Comparison of ENCODE assay signal across 33 cellular contexts in the genomic region with DNA sequence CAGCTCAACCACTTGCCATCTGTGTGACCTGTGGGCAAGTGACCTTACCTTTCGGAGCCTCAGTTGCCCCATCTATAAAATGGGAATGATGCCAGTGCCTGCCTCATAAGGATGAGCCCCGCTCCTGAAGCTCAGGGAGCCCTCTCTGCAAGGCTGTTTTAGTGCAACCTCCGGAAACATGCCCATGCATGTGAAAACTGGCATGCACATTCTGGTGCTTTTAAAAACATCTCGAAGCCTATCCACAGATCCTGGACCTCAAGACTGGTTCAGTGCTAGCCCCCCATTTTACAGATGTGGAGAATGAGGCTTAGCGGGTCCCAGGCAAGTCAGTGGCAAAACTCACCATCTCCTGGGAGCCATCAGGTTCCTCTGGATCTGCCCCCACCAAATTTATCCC. TPM values are rescaled to one million over a fixed set of nuclear protein-coding genes. Genes with fewer than 3 reads are reported as not detected.
A peak's percentile ranks its signal among the peaks of the same experiment; 100 is the strongest.
DNase-seq lines count a peak whose midpoint lies in the region; ATAC-seq and TF ChIP-seq lines count a peak whose summit lies in the region.
"Had no signal": no experiment of that assay in that cellular context is flagged by ENCODE, and none has a peak within 500 bp of the region (broad histone marks: within the 10 kb centered on the region; RNA-seq: fewer than 3 reads in every experiment).

No MANE protein-coding gene starts in this region.

- ATAC-seq in natural killer cell treated with Interleukin-12 subunit alpha and Interleukin-12 subunit beta and Interleukin-15 and Interleukin-18, amount 100 ng/mL, for 72 hours: no peak
- no peak for ATAC-seq in natural killer cell
- ATAC-seq in HG03565 (IDR thresholded peaks at IDR 0.05; ENCODE audit: unreplicated experiment): no peak
- ATAC-seq: activated naive CD4-positive, alpha-beta T cell treated with anti-CD3 and anti-CD28 coated beads, Interleukin-2, amount 50 U/mL, for 72 hours; effector memory CD8-positive, alpha-beta T cell; GM12878; naive thymus-derived CD8-positive, alpha-beta T cell had no signal

- H3K27ac ChIP-seq in cingulate gyrus (ENCODE audit: low read depth, low read length): peak overlapping the region; percentile 99
- no peak overlapping the region for H3K27ac ChIP-seq in neural cell (ENCODE audit: low read length)
- H3K27ac ChIP-seq: HL-60, SJSA1, testis, WERI-Rb-1 had no signal

- peak overlapping the region; percentile 67 for H3K4me3 ChIP-seq in neural cell (ENCODE audit: low read length)
- H3K4me3 ChIP-seq: A549, GM12878, HAP-1, ovary, SJSA1, skin epidermis had no signal

- no peaks in the 10 kb centered on the region for H3K9me3 Mint-ChIP-seq in natural killer cell treated with Interleukin-12 subunit alpha and Interleukin-12 subunit beta and Interleukin-15 and Interleukin-18, amount 100 ng/mL, for 72 hours
- H3K9me3 Mint-ChIP-seq in natural killer cell: no peaks in the 10 kb centered on the region
- H3K9me3 Mint-ChIP-seq: activated CD4-positive, alpha-beta T cell treated with anti-CD3 and anti-CD28 coated beads, Interleukin-2, amount 10 ng/mL, durations not matched to agents 24 days and 14 days; activated naive CD4-positive, alpha-beta T cell treated with anti-CD3 and anti-CD28 coated beads, Interleukin-2, amount 50 U/mL, for 72 hours; CD4-positive, alpha-beta T cell; effector memory CD8-positive, alpha-beta T cell; naive thymus-derived CD8-positive, alpha-beta T cell had no signal

- H2AFZ ChIP-seq in neural cell (ENCODE audit: low read depth, low read length): no peak overlapping the region

- peaks cover 77% of the 10 kb centered on the region for H3K79me2 ChIP-seq in neural cell (replicated peaks; ENCODE audit: insufficient read depth, low read length)

- no peaks in the 10 kb centered on the region for H3F3A ChIP-seq in neural cell (ENCODE audit: insufficient read depth, low read length, poor library complexity, severe bottlenecking)

- H3K4me1 Mint-ChIP-seq in natural killer cell treated with Interleukin-12 subunit alpha and Interleukin-12 subunit beta and Interleukin-15 and Interleukin-18, amount 100 ng/mL, for 72 hours (ENCODE audit: low read depth in 2 of 2): peaks cover 5 to 6% of the 10 kb centered on the region in 2 donors
- peaks cover 6 to 7% of the 10 kb centered on the region in 2 donors for H3K4me1 Mint-ChIP-seq in natural killer cell

- no peak for TF ChIP-seq EP300 in neural cell (conservative IDR thresholded peaks at IDR 0.05; ENCODE audit: poor library complexity, severe bottlenecking)

- no peak for TF ChIP-seq RAD21 in neural cell (conservative IDR thresholded peaks at IDR 0.05)

- no peak overlapping the region for H3K4me3 Mint-ChIP-seq in natural killer cell treated with Interleukin-12 subunit alpha and Interleukin-12 subunit beta and Interleukin-15 and Interleukin-18, amount 100 ng/mL, for 72 hours
- no peak overlapping the region for H3K4me3 Mint-ChIP-seq in natural killer cell
- H3K4me3 Mint-ChIP-seq: activated CD4-positive, alpha-beta T cell treated with anti-CD3 and anti-CD28 coated beads, Interleukin-2, amount 10 ng/mL, durations not matched to agents 24 days and 14 days; CD4-positive, alpha-beta T cell; effector memory CD8-positive, alpha-beta T cell had no signal

- H4K20me1 ChIP-seq in neural cell (ENCODE audit: insufficient read depth): no peaks in the 10 kb centered on the region

- H3K36me3 ChIP-seq in neural cell (ENCODE audit: insufficient read depth, low read length): no peaks in the 10 kb centered on the region
- H3K36me3 ChIP-seq: HAP-1, ovary, SJSA1, WERI-Rb-1 had no signal

- TF ChIP-seq CTCF in natural killer cell (IDR thresholded peaks at IDR 0.05): no peak
- TF ChIP-seq CTCF in neural cell (IDR thresholded peaks at IDR 0.05; ENCODE audit: poor library complexity, severe bottlenecking): no peak

- H3K27me3 Mint-ChIP-seq in natural killer cell treated with Interleukin-12 subunit alpha and Interleukin-12 subunit beta and Interleukin-15 and Interleukin-18, amount 100 ng/mL, for 72 hours: peaks cover 27 to 44% of the 10 kb centered on the region in 2 donors
- peaks cover 27 to 31% of the 10 kb centered on the region in 2 donors for H3K27me3 Mint-ChIP-seq in natural killer cell (ENCODE audit: low read depth in 2 of 2)

- no peaks in the 10 kb centered on the region for H3K9me3 ChIP-seq in neural cell (ENCODE audit: low read length)
- H3K9me3 ChIP-seq: A549, HAP-1, ovary, SJSA1, testis had no signal

- intact Hi-C loops in natural killer cell (cut with micrococcal nuclease): no loop called here

- no peaks in the 10 kb centered on the region for H3K9me2 ChIP-seq in neural cell (ENCODE audit: insufficient read depth, low read length)

- no peak overlapping the region for H3K4me2 ChIP-seq in neural cell (ENCODE audit: low read length)

- peak; percentile 25 for DNase-seq in natural killer cell treated with Interleukin-12 subunit alpha and Interleukin-12 subunit beta and Interleukin-15 and Interleukin-18, amount 100 ng/mL, for 72 hours (ENCODE audit: low spot score)
- DNase-seq in natural killer cell (no peak), SKM-1 (lab: John Stamatoyannopoulos, UW; ENCODE audit: unreplicated experiment) (no peak), cerebellum (ENCODE audit: low spot score) (no peak), NCI-H146 treated with DMSO at 0.1 percent for 48 hours (lab: John Stamatoyannopoulos, UW; ENCODE audit: unreplicated experiment) (no peak)
- DNase-seq: activated CD4-positive, alpha-beta T cell treated with anti-CD3 and anti-CD28 coated beads, Interleukin-2, amount 10 ng/mL, durations not matched to agents 24 days and 14 days; activated effector memory CD4-positive, alpha-beta T cell treated with Interleukin-2 at 50 U/mL for 16 hours; activated T-cell treated with anti-CD3 and anti-CD28 coated beads, Interleukin-2, amount 50 U/mL, for 1 hour; CD4-positive, alpha-beta T cell; cortex of kidney; effector memory CD8-positive, alpha-beta T cell; erythroblast; glutamatergic neuron; kidney; MV-4-11; naive thymus-derived CD8-positive, alpha-beta T cell; NCI-H1694; retina; stimulated activated naive CD4-positive, alpha-beta T cell; T1000; testis; WERI-Rb-1 had no signal

- no peak overlapping the region for H3K9ac ChIP-seq in neural cell (ENCODE audit: low read length)

- H3K36me3 Mint-ChIP-seq in natural killer cell treated with Interleukin-12 subunit alpha and Interleukin-12 subunit beta and Interleukin-15 and Interleukin-18, amount 100 ng/mL, for 72 hours: no peaks in the 10 kb centered on the region
- no peaks in the 10 kb centered on the region for H3K36me3 Mint-ChIP-seq in natural killer cell
- H3K36me3 Mint-ChIP-seq: activated naive CD4-positive, alpha-beta T cell treated with anti-CD3 and anti-CD28 coated beads, Interleukin-2, amount 50 U/mL, for 72 hours; naive thymus-derived CD8-positive, alpha-beta T cell had no signal

- no peak overlapping the region for H3K27ac Mint-ChIP-seq in natural killer cell treated with Interleukin-12 subunit alpha and Interleukin-12 subunit beta and Interleukin-15 and Interleukin-18, amount 100 ng/mL, for 72 hours
- H3K27ac Mint-ChIP-seq in natural killer cell: no peak overlapping the region
- H3K27ac Mint-ChIP-seq: activated CD4-positive, alpha-beta T cell treated with anti-CD3 and anti-CD28 coated beads, Interleukin-2, amount 10 ng/mL, durations not matched to agents 24 days and 14 days; CD4-positive, alpha-beta T cell; effector memory CD8-positive, alpha-beta T cell; naive thymus-derived CD8-positive, alpha-beta T cell had no signal

- no peaks in the 10 kb centered on the region for H3K27me3 ChIP-seq in neural cell (ENCODE audit: insufficient read depth, low read depth, low read length)
- H3K27me3 ChIP-seq: ovary, testis had no signal

TF ChIP-seq in neural cell, 6 proteins besides CTCF, POLR2A, EP300 and RAD21:
- TF ChIP-seq SMC3 (conservative IDR thresholded peaks at IDR 0.05; ENCODE audit: poor library complexity) (no peak), EZH2 (IDR thresholded peaks at IDR 0.05; ENCODE audit: borderline replicate concordance, insufficient read depth, low read length, poor library complexity, severe bottlenecking) (no peak)

RNA-seq across cellular contexts. Expression of a gene that starts 5.6 kb away (rescaled TPM):
- total RNA-seq in natural killer cell treated with Interleukin-12 subunit alpha and Interleukin-12 subunit beta and Interleukin-15 and Interleukin-18, amount 100 ng/mL, for 72 hours: under 1 TPM; 0.59 TPM
- total RNA-seq in natural killer cell (under 1 TPM in 2 of 3 donors, not detected in 1; 0.19 to 0.38 TPM), cerebellum (43.0 TPM)
- 211 and 220 TPM in 2 replicates for polyA plus RNA-seq in neural cell
- 114 and 135 TPM in 2 replicates for polyA minus RNA-seq in neural cell
- total RNA-seq: SJSA1 had no signal
- polyA plus RNA-seq: naive thymus-derived CD8-positive, alpha-beta T cell had no signal

RNA-seq across cellular contexts. Expression of a gene that starts 14.6 kb away (rescaled TPM):
- 10 to 100 TPM; 24.9 to 25.3 TPM for total RNA-seq in natural killer cell treated with Interleukin-12 subunit alpha and Interleukin-12 subunit beta and Interleukin-15 and Interleukin-18, amount 100 ng/mL, for 72 hours
- total RNA-seq in natural killer cell: 10 to 100 TPM; 36.3 to 50.5 (median 37.6) TPM
- 983 and 1,008 TPM in 2 replicates for polyA plus RNA-seq in neural cell
- 194 and 197 TPM in 2 replicates for polyA minus RNA-seq in neural cell
- 66.2 TPM for total RNA-seq in cerebellum

RNA-seq across cellular contexts. Expression of a gene that starts 22.2 kb away (rescaled TPM):
- total RNA-seq in natural killer cell treated with Interleukin-12 subunit alpha and Interleukin-12 subunit beta and Interleukin-15 and Interleukin-18, amount 100 ng/mL, for 72 hours: 1 to 10 TPM; 1.1 to 1.8 TPM
- total RNA-seq in natural killer cell (under 1 TPM; 0.24 to 0.75 (median 0.50) TPM), cerebellum (0.09 TPM)
- not detected in 2 replicates for polyA plus RNA-seq in neural cell
- polyA minus RNA-seq in neural cell: 0.23 and 0.24 TPM in 2 replicates
- total RNA-seq: SJSA1 had no signal

RNA-seq across cellular contexts. Expression of a gene that starts 35.9 kb away (rescaled TPM):
- 100 to 1,000 TPM in 1 of 2 donors, 10 to 100 TPM in 1; 83.6 to 172 TPM for total RNA-seq in natural killer cell treated with Interleukin-12 subunit alpha and Interleukin-12 subunit beta and Interleukin-15 and Interleukin-18, amount 100 ng/mL, for 72 hours
- total RNA-seq in natural killer cell: 100 to 1,000 TPM in 1 of 3 donors, 10 to 100 TPM in 2; 44.5 to 141 (median 55.5) TPM
- 1.3 TPM in 1 of 2 replicates, not detected in the other for polyA plus RNA-seq in neural cell
- polyA minus RNA-seq in neural cell: not detected in 2 replicates
- 4.4 TPM for total RNA-seq in cerebellum

RNA-seq across cellular contexts. Expression of a gene that starts 37.7 kb away (rescaled TPM):
- total RNA-seq in natural killer cell treated with Interleukin-12 subunit alpha and Interleukin-12 subunit beta and Interleukin-15 and Interleukin-18, amount 100 ng/mL, for 72 hours: 10 to 100 TPM; 19.5 to 22.3 TPM
- total RNA-seq in natural killer cell (10 to 100 TPM in 1 of 3 donors, 1 to 10 TPM in 2; 4.0 to 10.4 (median 5.8) TPM), cerebellum (7.1 TPM)
- polyA plus RNA-seq in neural cell: 11.9 and 19.9 TPM in 2 replicates
- polyA minus RNA-seq in neural cell: 10.0 and 11.7 TPM in 2 replicates

Comparison
In these comparisons a context has a peak if more than half of its experiments do, and no peak if none do; other contexts are left out.
1. RNA of a gene that starts 5.6 kb away (total RNA-seq): 43.0 TPM in cerebellum (single experiment); 0.59 TPM in natural killer cell treated with Interleukin-12 subunit alpha and Interleukin-12 subunit beta and Interleukin-15 and Interleukin-18, amount 100 ng/mL, for 72 hours and 0.19 to 0.38 TPM in natural killer cell; every median in the first group is over 10 times any median in the second.